In the genomic region with DNA sequence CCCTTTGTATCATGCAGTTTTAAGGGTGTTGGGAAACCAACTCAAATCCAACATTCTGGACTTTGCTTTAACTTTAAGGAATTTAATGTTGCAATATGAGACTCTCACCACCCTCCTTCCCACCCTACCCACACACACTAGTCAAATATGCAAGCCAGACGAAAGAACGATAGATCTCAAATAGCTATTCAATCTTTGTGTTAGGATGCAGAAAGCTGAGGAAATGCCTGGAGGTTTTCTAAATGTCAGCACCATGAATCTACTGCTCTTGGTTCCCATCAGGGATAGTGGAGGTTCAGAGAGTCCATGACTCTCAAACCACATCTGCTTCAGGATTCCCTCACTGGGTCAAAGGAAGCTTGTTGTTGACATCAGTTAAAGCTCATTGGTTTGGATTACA, we compare ENCODE assay signal across 13 cellular contexts. TPM values are rescaled to one million over a fixed set of nuclear protein-coding genes. Genes with fewer than 3 reads are reported as not detected.
DNase-seq lines count a peak whose midpoint lies in the region; FAIRE-seq and TF ChIP-seq lines count a peak whose summit lies in the region.
"Had no signal": no experiment of that assay in that cellular context is flagged by ENCODE, and none has a peak within 500 bp of the region (broad histone marks: within the 10 kb centered on the region; RNA-seq: fewer than 3 reads in every experiment).

No MANE protein-coding gene starts in this region.

- TF ChIP-seq CTCF in BJ (IDR thresholded peaks at IDR 0.05; ENCODE audit: insufficient read depth, low read depth, low read length) (no peak), Loucy (conservative IDR thresholded peaks at IDR 0.05; ENCODE audit: low read length) (no peak), epithelial cell of esophagus (IDR thresholded peaks at IDR 0.05; ENCODE audit: insufficient read depth, low read depth, low read length, missing control alignments) (no peak)

- H3K9ac ChIP-seq in Loucy (ENCODE audit: low read depth, low read length, poor library complexity, severe bottlenecking) = no peak overlapping the region

- no peak for FAIRE-seq in RCC 7860 (lab: Jason Lieb, UNC)

- CTCF ChIA-PET in BJ (lab: Yijun Ruan, JAX) = no interaction called here

- no peaks in the 10 kb centered on the region for H4K20me1 ChIP-seq in Loucy (ENCODE audit: insufficient read depth, low read length, poor library complexity, severe bottlenecking)

- peak overlapping the region; percentile 42 for H3K4me2 ChIP-seq in Loucy (ENCODE audit: low read depth, low read length, poor library complexity, severe bottlenecking)

- no peak overlapping the region for H3K4me3 ChIP-seq in BJ (ENCODE audit: low read depth, low read length)
- no peak overlapping the region for H3K4me3 ChIP-seq in Loucy (ENCODE audit: low read length, poor library complexity, severe bottlenecking)
- H3K4me3 ChIP-seq in epithelial cell of esophagus (ENCODE audit: low read length) = no peak overlapping the region
- H3K4me3 ChIP-seq: colonic mucosa, tibial artery had no signal

- H3K27me3 ChIP-seq in BJ (ENCODE audit: control insufficient read depth, insufficient read depth, low read length) = no peaks in the 10 kb centered on the region
- no peaks in the 10 kb centered on the region for H3K27me3 ChIP-seq in Loucy (ENCODE audit: insufficient read depth, low read length, poor library complexity, severe bottlenecking)
- H3K27me3 ChIP-seq: colonic mucosa, tibial artery had no signal

- no peaks in the 10 kb centered on the region for H3K79me2 ChIP-seq in Loucy (ENCODE audit: insufficient read depth, low read length)

- no peak overlapping the region for H2AFZ ChIP-seq in Loucy (ENCODE audit: low read length)

- DNase-seq in BJ (ENCODE audit: low read depth) = peak; percentile 78
- DNase-seq in epithelial cell of esophagus (ENCODE audit: low read depth) = peak; percentile 21
- DNase-seq in non-pigmented ciliary epithelial cell (ENCODE audit: low read depth) = peak; percentile 68
- DNase-seq in germinal center (ENCODE audit: low spot score) = no peak
- no peak for DNase-seq in DMS114 treated with DMSO at 0.1 percent for 48 hours (lab: John Stamatoyannopoulos, UW; ENCODE audit: unreplicated experiment)
- no peak for DNase-seq in RCC 7860 (ENCODE audit: low spot score)
- DNase-seq in SW 1271 (lab: John Stamatoyannopoulos, UW) = no peak
- DNase-seq: colonic mucosa, erythroblast, NCI-H1436, posterior cingulate gyrus, tibial artery had no signal

- H3F3A ChIP-seq in Loucy (ENCODE audit: low read depth) = no peaks in the 10 kb centered on the region

- peaks cover 12% of the 10 kb centered on the region for H3K4me1 ChIP-seq in Loucy (ENCODE audit: insufficient read depth, low read length, poor library complexity, severe bottlenecking)
- H3K4me1 ChIP-seq: colonic mucosa had no signal

- H3K36me3 ChIP-seq in BJ (ENCODE audit: control insufficient read depth, insufficient read depth, low read length) (no peaks in the 10 kb centered on the region), Loucy (ENCODE audit: insufficient read depth, low read length) (no peaks in the 10 kb centered on the region)
- H3K36me3 ChIP-seq: colonic mucosa, tibial artery had no signal

- no peaks in the 10 kb centered on the region for H3K9me2 ChIP-seq in Loucy (replicated peaks; ENCODE audit: low read depth, low read length)

- POLR2A ChIA-PET in BJ (lab: Charles Lee) = interaction anchor here (1.0 kb wide), 1 partner anchor 11 kb away, joined by 3 read pairs; no protein-coding TSS in a partner anchor

- no peaks in the 10 kb centered on the region for H3K9me3 ChIP-seq in Loucy (ENCODE audit: insufficient read depth, low read depth, low read length)
- H3K9me3 ChIP-seq: colonic mucosa, tibial artery had no signal

RNA-seq across cellular contexts. Expression of gene EXPH5, which starts 33.7 kb away (rescaled TPM):
- polyA plus RNA-seq in BJ (2011; rRNA removed) = 0.38 and 0.80 TPM in 2 replicates
- 1.9 and 2.1 TPM in 2 replicates for polyA minus RNA-seq in BJ (2011; rRNA and poly(A)+ RNA removed)

Comparison
In these comparisons a context has a peak if more than half of its experiments do, and no peak if none do; other contexts are left out.
1. DNase-seq: peak in BJ (single experiment), epithelial cell of esophagus (single experiment) and non-pigmented ciliary epithelial cell (single experiment); none in germinal center (single experiment), DMS114 treated with DMSO at 0.1 percent for 48 hours (single experiment), RCC 7860 (single experiment) and SW 1271 (0 of 2).